ENCODE assay signal across 9 cellular contexts in the genomic region with DNA sequence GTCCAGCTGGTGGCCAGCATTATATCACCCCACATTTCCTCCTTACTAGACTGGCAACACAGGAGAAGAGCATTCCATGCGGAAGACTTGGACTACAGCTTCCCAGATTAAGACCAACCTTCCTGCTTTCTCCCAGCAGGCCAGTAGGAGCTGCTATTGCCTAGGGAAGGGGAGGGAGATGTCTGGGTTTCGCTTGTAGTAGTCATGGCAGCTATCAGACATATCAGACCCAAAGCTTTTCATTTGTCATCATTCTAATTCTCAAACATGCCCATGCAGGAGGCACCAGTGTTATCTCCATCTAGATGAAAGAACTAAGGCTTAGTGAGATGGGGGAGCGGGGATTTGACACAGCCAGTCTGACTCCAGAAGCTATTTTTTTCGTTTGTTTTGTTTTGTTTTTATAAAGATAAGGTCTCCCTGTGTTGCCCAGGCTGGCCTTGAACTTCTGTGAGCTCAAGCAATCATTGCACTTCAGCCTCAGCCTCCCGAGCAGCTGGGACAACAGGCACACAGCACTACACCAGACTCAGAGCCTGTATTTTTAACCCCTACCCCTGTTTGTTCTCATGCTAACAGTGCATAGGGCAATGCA. TPM values are rescaled to one million over a fixed set of nuclear protein-coding genes. Genes with fewer than 3 reads are reported as not detected.
A peak's percentile ranks its signal among the peaks of the same experiment; 100 is the strongest.
DNase-seq lines count a peak whose midpoint lies in the region; ATAC-seq, FAIRE-seq and TF ChIP-seq lines count a peak whose summit lies in the region.
"Had no signal": no experiment of that assay in that cellular context is flagged by ENCODE, and none has a peak within 500 bp of the region (broad histone marks: within the 10 kb centered on the region; RNA-seq: fewer than 3 reads in every experiment).

No MANE protein-coding gene starts in this region.

- H3K27me3 Mint-ChIP-seq in immature natural killer cell (ENCODE audit: low read depth in 3 of 3) = peaks cover 5 to 10% (median 6%) of the 10 kb centered on the region in 3 donors

- no TSS peak for BruUV-seq in K562 (replicated peaks; lab: Mats Ljungman, UMichigan)

- H3K9me3 Mint-ChIP-seq in immature natural killer cell = no peaks in the 10 kb centered on the region

- no peaks in the 10 kb centered on the region for H3K27me3 ChIP-seq in BE2C
- H3K27me3 ChIP-seq in K562 (ENCODE audit: control insufficient read depth in 2 of 2, insufficient read depth in 2 of 2, low read length in 2 of 2) = peaks cover 2 to 40% of the 10 kb centered on the region in 2 experiments; a peak in 3 of 5 replicates

- WGBS in K562 (ENCODE audit: insufficient coverage, low coverage, missing lambda C conversion rate) = 1% methylated on average over 5 of the region's 5 CpGs

- intact Hi-C loops in K562 (cut with micrococcal nuclease) = loop anchor here (2.0 to 5.0 kb wide), 2 partner anchors 127 to 178 kb away; no protein-coding TSS in a partner anchor

- no peak for TF ChIP-seq POLR2A in K562 (conservative IDR thresholded peaks at IDR 0.05)

- CTCF ChIA-PET in K562 (lab: Yijun Ruan, JAX; ENCODE audit: low intra/inter-chr PET ratio) = interaction anchor here (0.8 to 1.7 kb wide), 3 partner anchors 177 to 519 kb away, joined by 4 to 23 read pairs (median 4); no protein-coding TSS in a partner anchor

- H3K4me3 Mint-ChIP-seq in immature natural killer cell = no peak overlapping the region

- H3K4me1 Mint-ChIP-seq in immature natural killer cell = no peaks in the 10 kb centered on the region

- TF ChIP-seq CTCF in BE2C (IDR thresholded peaks at IDR 0.05; ENCODE audit: low read depth, low read length) (peak; percentile 87), K562 (IDR thresholded peaks at IDR 0.05 in 2 of 3, conservative IDR thresholded peaks at IDR 0.05 in 1 of 3; ENCODE audit: insufficient read depth in 2 of 3, low read depth in 1 of 3, low read length in 3 of 3) (peak; percentile 84 to 96 (median 90))

- no peak overlapping the region for H3K27ac ChIP-seq in K562 (ENCODE audit: extremely low read depth, low read depth, low read length)

- H3K4me1 ChIP-seq in BE2C (no peaks in the 10 kb centered on the region), K562 (replicated peaks in 1 of 2; ENCODE audit: control insufficient read depth in 2 of 2, insufficient read depth in 2 of 2, low read length in 2 of 2) (no peaks in the 10 kb centered on the region)

- POLR2A ChIA-PET in K562 (lab: Yijun Ruan, JAX) = interaction anchor here (0.5 to 1.0 kb wide), 2 partner anchors 92 to 1309 kb away, joined by 3 read pairs; partner anchors contain the start of gene OTUD3

- H3K27ac Mint-ChIP-seq in immature natural killer cell = no peak overlapping the region

- H3K9me1 ChIP-seq in K562 (ENCODE audit: control insufficient read depth, insufficient read depth, low read length) = no peaks in the 10 kb centered on the region

- H3K36me3 ChIP-seq in BE2C (no peaks in the 10 kb centered on the region), K562 (ENCODE audit: control insufficient read depth, insufficient read depth, low read length) (no peaks in the 10 kb centered on the region)

- TF ChIP-seq EP300 in K562 (IDR thresholded peaks at IDR 0.05; ENCODE audit: low read length) = no peak

- ATAC-seq in K562 = peak; percentile 88

- H3K9me3 ChIP-seq in BE2C (no peaks in the 10 kb centered on the region), K562 (replicated peaks; ENCODE audit: control insufficient read depth, insufficient read depth, low read depth, low read length) (no peaks in the 10 kb centered on the region)

- peak; percentile 95 to 99 for TF ChIP-seq RAD21 in K562 (CRISPR knock-in tag; conservative IDR thresholded peaks at IDR 0.05 in 1 of 2, IDR thresholded peaks at IDR 0.05 in 1 of 2)

- H3K79me2 ChIP-seq in K562 (ENCODE audit: control insufficient read depth, insufficient read depth, low read length) = no peaks in the 10 kb centered on the region

- DNase-seq in BE2C = peak; percentile 46
- DNase-seq in H4 (ENCODE audit: low spot score) = peak; percentile 73
- peak; percentile 40 for DNase-seq in NCI-H82 treated with DMSO at 0.1 percent for 48 hours (lab: John Stamatoyannopoulos, UW; ENCODE audit: unreplicated experiment)
- peak; percentile 60 to 69 (median 63) for DNase-seq in K562 (ENCODE audit: extremely low read depth in 1 of 4, low spot score in 3 of 4)
- peak; percentile 27 to 50 (median 33) for DNase-seq in immature natural killer cell
- peak; percentile 35 for DNase-seq in stimulated activated CD8-positive, alpha-beta memory T cell treated with anti-CD3 and anti-CD28 coated beads, Interleukin-4, amount 100 ng/mL, for 48 hours
- DNase-seq in AML-193 (lab: John Stamatoyannopoulos, UW) = no peak
- no peak for DNase-seq in cerebellar nuclear complex (lab: John Stamatoyannopoulos, UW)

- H4K20me1 ChIP-seq in K562 (replicated peaks; ENCODE audit: control insufficient read depth, insufficient read depth, low read length) = no peaks in the 10 kb centered on the region

- peak; percentile 86 for FAIRE-seq in K562 (lab: Jason Lieb, UNC)
- FAIRE-seq: islet of Langerhans had no signal

- no peak overlapping the region for H3K4me2 ChIP-seq in K562 (ENCODE audit: insufficient read depth, low read length)

- no peak overlapping the region for H3K9ac ChIP-seq in K562 (ENCODE audit: insufficient read depth in 1 of 2, low read depth in 2 of 2, low read length in 2 of 2)

- H3K36me3 Mint-ChIP-seq in immature natural killer cell = no peaks in the 10 kb centered on the region

- H2AFZ ChIP-seq in K562 (ENCODE audit: low read depth, low read length) = no peak overlapping the region

- in situ Hi-C loops in K562 (cut with MboI) = no loop called here

- no peak overlapping the region for H3K4me3 ChIP-seq in BE2C (ENCODE audit: low read depth, low read length)
- H3K4me3 ChIP-seq in K562 = no peak overlapping the region

TF ChIP-seq in K562, 482 proteins besides CTCF, POLR2A, EP300 and RAD21 (continues in another document):
- TF ChIP-seq HDAC6 (IDR thresholded peaks at IDR 0.05; ENCODE audit: low read depth, low read length) (no peak), OTX1 (CRISPR knock-in tag; IDR thresholded peaks at IDR 0.05) (no peak), MEF2D (tag; conservative IDR thresholded peaks at IDR 0.05; ENCODE audit: low read depth) (no peak)

RNA-seq across cellular contexts. Expression of gene PLA2G2A, which starts 4.5 kb away (rescaled TPM):
- polyA plus RNA-seq in BE2C (2012; ENCODE audit: insufficient read depth, insufficient read length, low read depth) = not detected
- total RNA-seq in H4 (2014; rRNA removed; shearing (Covaris generic)) = not detected in 2 replicates
- total RNA-seq in K562 (2011; cell fraction: chromatin; rRNA removed; ENCODE audit: low replicate concordance) = not detected in 2 replicates
- not detected in 2 replicates for total RNA-seq in K562 (2011; cell fraction: nucleolus; rRNA removed)
- not detected in 2 replicates for total RNA-seq in K562 (2011; cell fraction: nucleoplasm; rRNA removed)
- total RNA-seq in K562 (2014; rRNA removed) (not detected in 2 replicates), K562 (2014; rRNA removed; fragmentation: Illumina TruSeq; extraction: Trizol) (not detected in 2 replicates), K562 (2015; rRNA removed; fragmentation: Illumina TruSeq; extraction: Trizol) (not detected in 2 replicates), K562 (2021) (0.18 TPM in 1 of 2 replicates, not detected in the other)
- polyA plus RNA-seq in K562 (2011; rRNA removed) (not detected in 2 replicates), K562 (2014; fragmentation: Illumina TruSeq; extraction: Trizol) (not detected in 2 replicates), K562 (2014; fragmentation: Nextera tagmentation; extraction: Ambion mirVana) (not detected), K562 (2014; rRNA removed) (not detected in 2 replicates), immature natural killer cell (not detected)
- polyA plus RNA-seq in K562 (2011; cell fraction: cytosol; rRNA removed) = not detected in 2 replicates
- polyA plus RNA-seq in K562 (2011; cell fraction: nucleus; rRNA removed) = not detected in 2 replicates
- 0.10 TPM in 1 of 2 replicates, not detected in the other for polyA plus RNA-seq in K562 (2012)
- not detected in 2 replicates for polyA minus RNA-seq in K562 (2011; rRNA and poly(A)+ RNA removed)
- polyA minus RNA-seq in K562 (2011; cell fraction: cytosol; rRNA and poly(A)+ RNA removed) = not detected in 2 replicates
- polyA minus RNA-seq in K562 (2011; cell fraction: nucleus; rRNA and poly(A)+ RNA removed) = not detected in 2 replicates

RNA-seq across cellular contexts. Expression of gene PLA2G2E, which starts 51.5 kb away (rescaled TPM):
- polyA plus RNA-seq in BE2C (2012; ENCODE audit: insufficient read depth, insufficient read length, low read depth) = not detected
- total RNA-seq in H4 (2014; rRNA removed; shearing (Covaris generic)) = not detected in 2 replicates
- total RNA-seq in K562 (2011; cell fraction: chromatin; rRNA removed; ENCODE audit: low replicate concordance) = not detected in 2 replicates
- not detected in 2 replicates for total RNA-seq in K562 (2011; cell fraction: nucleolus; rRNA removed)
- total RNA-seq in K562 (2011; cell fraction: nucleoplasm; rRNA removed) = not detected in 2 replicates
- not detected in 2 replicates for total RNA-seq in K562 (2014; rRNA removed)
- not detected in 2 replicates for total RNA-seq in K562 (2014; rRNA removed; fragmentation: Illumina TruSeq; extraction: Trizol)
- total RNA-seq in K562 (2015; rRNA removed; fragmentation: Illumina TruSeq; extraction: Trizol) = not detected in 2 replicates
- not detected in 2 replicates for total RNA-seq in K562 (2021)
- not detected in 2 replicates for polyA plus RNA-seq in K562 (2011; rRNA removed)
- polyA plus RNA-seq in K562 (2011; cell fraction: cytosol; rRNA removed) = not detected in 2 replicates
- not detected in 2 replicates for polyA plus RNA-seq in K562 (2011; cell fraction: nucleus; rRNA removed)
- polyA plus RNA-seq in K562 (2012) = not detected in 2 replicates
- not detected in 2 replicates for polyA plus RNA-seq in K562 (2014; fragmentation: Illumina TruSeq; extraction: Trizol)
- not detected for polyA plus RNA-seq in K562 (2014; fragmentation: Nextera tagmentation; extraction: Ambion mirVana)
- polyA plus RNA-seq in K562 (2014; rRNA removed) = not detected in 2 replicates
- not detected in 2 replicates for polyA minus RNA-seq in K562 (2011; rRNA and poly(A)+ RNA removed)
- not detected in 2 replicates for polyA minus RNA-seq in K562 (2011; cell fraction: cytosol; rRNA and poly(A)+ RNA removed)
- polyA minus RNA-seq in K562 (2011; cell fraction: nucleus; rRNA and poly(A)+ RNA removed) = not detected in 2 replicates
- polyA plus RNA-seq in immature natural killer cell = not detected

Comparison
In these comparisons a context has a peak if more than half of its experiments do, and no peak if none do; other contexts are left out.
1. DNase-seq: peak in BE2C (single experiment), H4 (single experiment), NCI-H82 treated with DMSO at 0.1 percent for 48 hours (single experiment), K562 (4 of 4), immature natural killer cell (3 of 3) and stimulated activated CD8-positive, alpha-beta memory T cell treated with anti-CD3 and anti-CD28 coated beads, Interleukin-4, amount 100 ng/mL, for 48 hours (single experiment); none in AML-193 (0 of 2) and cerebellar nuclear complex (0 of 2).